ENCODE assay signal across 15 cellular contexts in the genomic region with DNA sequence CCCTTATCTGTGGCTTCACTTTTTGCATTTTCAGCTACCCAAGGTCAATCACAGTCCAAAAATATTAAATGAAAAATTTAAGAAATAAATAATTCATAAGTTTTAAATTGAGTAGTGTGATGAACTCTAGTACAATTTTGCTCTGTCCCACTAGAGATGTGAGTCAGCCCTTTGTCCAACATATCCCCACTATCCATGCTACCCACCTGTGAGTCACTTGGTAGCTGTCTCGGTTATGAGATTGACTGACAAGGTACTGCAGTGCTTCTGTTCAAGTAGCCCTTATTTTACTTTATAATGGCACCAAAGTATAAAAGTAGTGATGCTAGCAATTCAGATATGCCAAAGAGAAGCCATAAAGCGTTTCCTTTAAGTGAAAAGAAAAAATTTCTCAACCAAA. TPM values are rescaled to one million over a fixed set of nuclear protein-coding genes. Genes with fewer than 3 reads are reported as not detected.
DNase-seq lines count a peak whose midpoint lies in the region; ATAC-seq and TF ChIP-seq lines count a peak whose summit lies in the region.
"Had no signal": no experiment of that assay in that cellular context is flagged by ENCODE, and none has a peak within 500 bp of the region (broad histone marks: within the 10 kb centered on the region; RNA-seq: fewer than 3 reads in every experiment).

No MANE protein-coding gene starts in this region.

- H2BK5ac ChIP-seq in IMR-90 (ENCODE audit: low read depth, low read length, poor library complexity, severe bottlenecking) = no peak overlapping the region

- dilution Hi-C loops in IMR-90 (cut with HindIII; ENCODE audit: low sequenced_read_pairs, unreplicated experiment) = no loop called here

- DNase-seq in IMR-90 (peak; percentile 18), RKO (ENCODE audit: low spot score) (peak; percentile 28), epithelial cell of esophagus (ENCODE audit: low read depth) (peak; percentile 17), renal cortical epithelial cell (ENCODE audit: low read depth) (peak; percentile 46), mesenteric fat pad (ENCODE audit: low spot score) (no peak)
- no peak for DNase-seq in stimulated activated CD4-positive, alpha-beta T cell treated with anti-CD3 and anti-CD28 coated beads, Interleukin-15, amount 100 ng/mL, for 24 hours
- no peak for DNase-seq in CD8-positive, alpha-beta memory T cell
- DNase-seq: C1 segment of cervical spinal cord; CD4-positive, alpha-beta T cell; DND-41; GF-D8; GM23248 had no signal

- intact Hi-C loops in IMR-90 (cut with micrococcal nuclease) = no loop called here

- H3K4me1 Mint-ChIP-seq in CD8-positive, alpha-beta memory T cell = peaks cover 0 to 3% (median 0%) of the 10 kb centered on the region in 3 donors

- H3K4ac ChIP-seq in IMR-90 (ENCODE audit: low read depth, low read length) = no peak overlapping the region

- ATAC-seq in IMR-90 (ENCODE audit: low read depth) = no peak
- ATAC-seq: HCT116 had no signal

- POLR2A ChIA-PET in IMR-90 (lab: Charles Lee; ENCODE audit: unreplicated experiment) = no interaction called here
- POLR2A ChIA-PET in CD8-positive, alpha-beta memory T cell (lab: Charles Lee) = no interaction called here

- no peak overlapping the region for H3K14ac ChIP-seq in IMR-90 (replicated peaks; ENCODE audit: low read depth, low read length)

- H2BK120ac ChIP-seq in IMR-90 (ENCODE audit: low read depth, low read length) = no peak overlapping the region

- no peak overlapping the region for H2BK20ac ChIP-seq in IMR-90 (ENCODE audit: low read depth, low read length)

- H4K91ac ChIP-seq in IMR-90 (ENCODE audit: insufficient read depth, low read depth, low read length) = no peak overlapping the region

- H3K79me1 ChIP-seq in IMR-90 (ENCODE audit: low read depth in 1 of 2, low read length in 2 of 2) = peaks cover 0 to 24% of the 10 kb centered on the region in 2 experiments; a peak in 3 of 4 replicates

- H3K9me3 ChIP-seq in IMR-90 (ENCODE audit: control insufficient read depth, insufficient read depth, low read length) = peaks cover 10% of the 10 kb centered on the region
- peaks cover 8% of the 10 kb centered on the region for H3K9me3 ChIP-seq in CD8-positive, alpha-beta memory T cell (ENCODE audit: low read length)

- H3K9ac ChIP-seq in IMR-90 (ENCODE audit: low read depth, low read length) = no peak overlapping the region
- H3K9ac ChIP-seq: GM23248 had no signal

- H3K9me1 ChIP-seq in IMR-90 (ENCODE audit: insufficient read depth, low read length) = peaks cover 21% of the 10 kb centered on the region

- no peaks in the 10 kb centered on the region for H3K27me3 ChIP-seq in IMR-90 (ENCODE audit: control insufficient read depth, insufficient read depth, low read length)
- H3K27me3 ChIP-seq in CD8-positive, alpha-beta memory T cell (ENCODE audit: insufficient read depth, low read length, poor library complexity, severe bottlenecking) = no peaks in the 10 kb centered on the region

- H3K4me3 Mint-ChIP-seq in CD8-positive, alpha-beta memory T cell = no peak overlapping the region
- H3K4me3 Mint-ChIP-seq: B cell; CD4-positive, alpha-beta T cell had no signal

- no peaks in the 10 kb centered on the region for H3K36me3 ChIP-seq in IMR-90 (ENCODE audit: control insufficient read depth, insufficient read depth, low read length)
- no peaks in the 10 kb centered on the region for H3K36me3 ChIP-seq in CD8-positive, alpha-beta memory T cell (ENCODE audit: insufficient read depth, low read length)

- H4K8ac ChIP-seq in IMR-90 (ENCODE audit: low read depth in 2 of 2, low read length in 2 of 2) = no peak overlapping the region

- CTCF ChIA-PET in IMR-90 (lab: Yijun Ruan, JAX) = no interaction called here
- CTCF ChIA-PET in CD8-positive, alpha-beta memory T cell (lab: Charles Lee) = no interaction called here

- H3K27ac Mint-ChIP-seq in CD8-positive, alpha-beta memory T cell = no peak overlapping the region
- H3K27ac Mint-ChIP-seq: B cell; CD4-positive, alpha-beta T cell; IgD-negative memory B cell had no signal

- no peak overlapping the region for H3K56ac ChIP-seq in IMR-90 (ENCODE audit: extremely low read depth, insufficient read depth, low read length)

- no peak overlapping the region for H3K27ac ChIP-seq in IMR-90 (ENCODE audit: insufficient read depth, low read length)
- H3K27ac ChIP-seq in CD8-positive, alpha-beta memory T cell (ENCODE audit: low read depth, low read length) = no peak overlapping the region
- H3K27ac ChIP-seq: GM23248 had no signal

- no peak overlapping the region for H3K18ac ChIP-seq in IMR-90 (ENCODE audit: low read depth, low read length)

- no peak overlapping the region for H4K5ac ChIP-seq in IMR-90 (ENCODE audit: low read depth, low read length)

- TF ChIP-seq RAD21 in IMR-90 (IDR thresholded peaks at IDR 0.05; ENCODE audit: low read length) = no peak

- no peak overlapping the region for H2BK15ac ChIP-seq in IMR-90 (ENCODE audit: low read depth, low read length)

- H3K4me1 ChIP-seq in IMR-90 (ENCODE audit: control insufficient read depth, insufficient read depth, low read length) = peaks cover 18% of the 10 kb centered on the region
- H3K4me1 ChIP-seq in CD8-positive, alpha-beta memory T cell (ENCODE audit: insufficient read depth, low read length) = no peaks in the 10 kb centered on the region

- H3K23ac ChIP-seq in IMR-90 (ENCODE audit: low read depth, low read length) = no peak overlapping the region

- peaks cover 3 to 26% (median 5%) of the 10 kb centered on the region in 3 donors for H3K36me3 Mint-ChIP-seq in CD8-positive, alpha-beta memory T cell

- no peak overlapping the region for H2AFZ ChIP-seq in IMR-90 (replicated peaks; ENCODE audit: low read length, poor library complexity)
- H2AFZ ChIP-seq: GM23248 had no signal

- H3K9me3 Mint-ChIP-seq in CD8-positive, alpha-beta memory T cell = peaks cover 16 to 25% (median 20%) of the 10 kb centered on the region in 5 donors

- 0 out of 2 replicates have a peak, but pooled peaks cover 2% of the 10 kb centered on the region for H4K20me1 ChIP-seq in IMR-90 (ENCODE audit: insufficient read depth, low read length)

- H3K4me3 ChIP-seq in IMR-90 (ENCODE audit: insufficient read depth, low read depth, low read length) (no peak overlapping the region), epithelial cell of esophagus (ENCODE audit: low read length) (no peak overlapping the region)
- no peak overlapping the region for H3K4me3 ChIP-seq in CD8-positive, alpha-beta memory T cell (ENCODE audit: low read length)
- H3K4me3 ChIP-seq: GM23248 had no signal

- H3K4me2 ChIP-seq in IMR-90 (ENCODE audit: low read depth, low read length) = no peak overlapping the region

- no peak overlapping the region for H2AK5ac ChIP-seq in IMR-90 (ENCODE audit: low read depth, low read length)

- in situ Hi-C loops in IMR-90 (cut with MboI; ENCODE audit: low sequenced_read_pairs) = no loop called here

- H2AK9ac ChIP-seq in IMR-90 (replicated peaks; ENCODE audit: low read depth, low read length, poor library complexity) = no peak overlapping the region

- no peak for TF ChIP-seq POLR2A in IMR-90 (IDR thresholded peaks at IDR 0.05; ENCODE audit: low read depth, low read length)

- no peaks in the 10 kb centered on the region for H3K27me3 Mint-ChIP-seq in CD8-positive, alpha-beta memory T cell
- H3K27me3 Mint-ChIP-seq: B cell; CD4-positive, alpha-beta T cell; IgD-negative memory B cell had no signal

- no CpG with 5 or more reads among the region's 2 CpGs for WGBS in IMR-90 (ENCODE audit: extremely low coverage in 2 of 2, insufficient read length in 1 of 2), 2 experiments

- no TSS peak for BruUV-seq in IMR-90 (replicated peaks; lab: Mats Ljungman, UMichigan)

- no peak for TF ChIP-seq CTCF in IMR-90 (conservative IDR thresholded peaks at IDR 0.05; ENCODE audit: low read depth, low read length)
- no peak for TF ChIP-seq CTCF in epithelial cell of esophagus (IDR thresholded peaks at IDR 0.05; ENCODE audit: insufficient read depth, low read depth, low read length, missing control alignments)

TF ChIP-seq in IMR-90, 13 proteins besides CTCF, POLR2A, EP300 and RAD21:
- no peak for TF ChIP-seq BHLHE40 (IDR thresholded peaks at IDR 0.05; ENCODE audit: low read depth, low read length)
- TF ChIP-seq, protein P1, sequence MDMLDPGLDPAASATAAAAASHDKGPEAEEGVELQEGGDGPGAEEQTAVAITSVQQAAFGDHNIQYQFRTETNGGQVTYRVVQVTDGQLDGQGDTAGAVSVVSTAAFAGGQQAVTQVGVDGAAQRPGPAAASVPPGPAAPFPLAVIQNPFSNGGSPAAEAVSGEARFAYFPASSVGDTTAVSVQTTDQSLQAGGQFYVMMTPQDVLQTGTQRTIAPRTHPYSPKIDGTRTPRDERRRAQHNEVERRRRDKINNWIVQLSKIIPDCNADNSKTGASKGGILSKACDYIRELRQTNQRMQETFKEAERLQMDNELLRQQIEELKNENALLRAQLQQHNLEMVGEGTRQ (IDR thresholded peaks at IDR 0.05; ENCODE audit: low read depth, low read length) = no peak
- TF ChIP-seq CHD1 (IDR thresholded peaks at IDR 0.05; ENCODE audit: low read depth, low read length) = no peak
- no peak for TF ChIP-seq MAFK (IDR thresholded peaks at IDR 0.05; ENCODE audit: low read depth, low read length)
- no peak for TF ChIP-seq MXI1 (IDR thresholded peaks at IDR 0.05; ENCODE audit: borderline replicate concordance, low read depth, low read length)
- TF ChIP-seq NFE2L2 (IDR thresholded peaks at IDR 0.05; ENCODE audit: low read depth, low read length) = no peak

RNA-seq across cellular contexts. Expression of gene ADCY3, which starts 28.8 kb away (rescaled TPM):
- total RNA-seq in IMR-90 (2012; rRNA removed) (16.4 and 17.4 TPM in 2 replicates), renal cortical epithelial cell (9.2 and 16.5 TPM in 2 replicates), mesenteric fat pad (216 TPM)
- polyA plus RNA-seq in IMR-90 (2012; rRNA removed) = 46.1 and 50.4 TPM in 2 replicates
- polyA plus RNA-seq in IMR-90 (2012; cell fraction: cytosol; rRNA removed) = 52.5 and 55.2 TPM in 2 replicates
- 83.7 and 123 TPM in 2 replicates for polyA plus RNA-seq in IMR-90 (2012; cell fraction: nucleus; rRNA removed; ENCODE audit: low replicate concordance)
- 10 to 100 TPM; 90.9 to 95.4 TPM for total RNA-seq in CD8-positive, alpha-beta memory T cell
- 8.8 TPM for polyA plus RNA-seq in CD8-positive, alpha-beta memory T cell

Comparison
In these comparisons a context has a peak if more than half of its experiments do, and no peak if none do; other contexts are left out.
1. DNase-seq: peak in IMR-90 (single experiment), RKO (single experiment), epithelial cell of esophagus (single experiment) and renal cortical epithelial cell (single experiment); none in stimulated activated CD4-positive, alpha-beta T cell treated with anti-CD3 and anti-CD28 coated beads, Interleukin-15, amount 100 ng/mL, for 24 hours (single experiment), CD8-positive, alpha-beta memory T cell (0 of 5) and mesenteric fat pad (single experiment).